Comparison of ENCODE assay signal across 5 cellular contexts in the genomic region with DNA sequence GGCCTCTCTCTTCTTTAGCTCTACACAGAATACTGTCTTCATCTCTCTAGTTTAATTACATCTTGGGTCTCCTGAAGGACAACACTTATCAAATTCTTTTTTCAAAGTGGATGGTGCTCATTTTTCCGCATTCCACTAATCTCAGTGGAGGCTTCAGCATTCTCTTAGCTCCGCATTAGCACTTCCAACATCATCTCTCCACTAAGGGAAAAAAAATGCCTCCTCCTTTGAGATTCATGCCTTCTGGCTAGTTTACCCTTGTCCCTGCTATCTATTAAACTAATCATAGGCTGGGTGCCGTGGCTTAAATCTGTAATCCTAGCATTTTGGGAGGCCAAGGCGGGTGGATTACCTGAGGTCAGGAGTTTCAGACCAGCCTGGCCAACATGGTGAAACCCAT.
"Had no signal": no experiment of that assay in that cellular context is flagged by ENCODE, and none has a peak within 500 bp of the region (broad histone marks: within the 10 kb centered on the region; RNA-seq: fewer than 3 reads in every experiment).

No MANE protein-coding gene starts in this region.

- H3K27ac Mint-ChIP-seq: GM23338, H9 had no signal

- H3K4me1 Mint-ChIP-seq: GM23338, H9 had no signal

- H3K4me3 ChIP-seq: GM23338, K562 had no signal

- ATAC-seq: GM23338, K562 had no signal

- H3K9me3 Mint-ChIP-seq: GM23338, H9 had no signal

- H3K4me3 Mint-ChIP-seq: GM23338, H9 had no signal

- DNase-seq: H9, HCEC 1CT, IMR-90 had no signal
